ENCODE assay signal across 12 cellular contexts in the genomic region with DNA sequence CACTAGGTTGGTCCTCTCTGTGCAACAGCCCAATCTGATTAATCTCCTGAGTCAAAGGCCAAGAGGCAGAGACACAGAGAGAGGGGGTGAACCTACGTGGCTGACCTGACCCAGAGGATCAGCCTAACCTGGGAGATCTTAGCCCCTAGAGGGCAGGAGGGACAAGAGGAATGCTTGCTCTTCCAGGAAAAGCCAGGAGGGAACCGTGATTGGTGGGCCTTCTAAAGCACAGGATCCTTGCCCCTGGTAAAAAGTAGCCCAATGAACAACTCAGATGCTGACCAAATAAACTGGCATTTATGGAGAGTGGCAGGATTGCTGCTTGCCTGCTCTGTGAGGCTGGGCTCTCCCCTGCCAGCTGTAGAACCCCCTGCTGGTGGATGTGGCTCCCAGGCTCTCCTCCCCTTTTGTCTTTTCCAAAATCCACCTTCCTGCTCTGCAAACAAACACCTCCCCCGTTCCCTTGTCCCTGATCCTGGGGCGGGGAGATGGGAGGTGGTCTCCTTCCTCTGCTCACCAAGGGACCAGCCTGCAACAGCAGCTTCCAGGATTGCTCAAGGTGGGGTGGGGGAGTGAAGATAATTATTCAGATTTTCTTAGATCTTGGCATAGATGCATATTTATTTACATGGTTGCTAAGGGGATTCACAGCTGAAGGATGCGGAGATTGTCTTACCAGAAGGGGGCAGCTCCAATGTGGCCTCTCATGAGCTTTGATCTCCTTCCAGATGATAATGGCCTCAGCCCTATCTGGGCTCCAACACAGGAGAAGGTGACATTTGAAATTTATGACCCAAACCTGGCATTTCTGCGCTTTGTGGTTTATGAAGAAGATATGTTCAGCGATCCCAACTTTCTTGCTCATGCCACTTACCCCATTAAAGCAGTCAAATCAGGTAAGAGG.
DNase-seq lines count a peak whose midpoint lies in the region; ATAC-seq and TF ChIP-seq lines count a peak whose summit lies in the region.
"Had no signal": no experiment of that assay in that cellular context is flagged by ENCODE, and none has a peak within 500 bp of the region (broad histone marks: within the 10 kb centered on the region; RNA-seq: fewer than 3 reads in every experiment).

No MANE protein-coding gene starts in this region.

- peaks cover 0 to 13% (median 0%) of the 10 kb centered on the region in 45 donors for H3K27me3 ChIP-seq in dorsolateral prefrontal cortex
- H3K27me3 ChIP-seq: upper lobe of left lung had no signal

- 0 out of 2 replicates have a peak, but pooled peaks have one; percentile 25 for TF ChIP-seq CTCF in HFFc6 (IDR thresholded peaks at IDR 0.05)
- TF ChIP-seq CTCF in dorsolateral prefrontal cortex (IDR thresholded peaks at IDR 0.05 in 54 of 56, conservative IDR thresholded peaks at IDR 0.05 in 2 of 56; ENCODE audit: low read depth in 1 of 56, partially characterized antibody in 56 of 56): no peak

- no peak overlapping the region for H3K4me3 Mint-ChIP-seq in HFFc6
- H3K4me3 Mint-ChIP-seq in stimulated activated naive CD8-positive, alpha-beta T cell treated with anti-CD3 and anti-CD28 coated beads, Interleukin-15, amount 100 ng/mL, for 72 hours: no peak overlapping the region
- H3K4me3 Mint-ChIP-seq: activated naive CD8-positive, alpha-beta T cell treated with anti-CD3 and anti-CD28 coated beads for 36 hours had no signal

- DNase-seq in D341Med (ENCODE audit: low spot score): peak; percentile 41
- DNase-seq in HFFc6: no peak
- peak; percentile 8 for DNase-seq in SK-MEL-5 (ENCODE audit: low read depth, low spot score)
- peak; percentile 68 for DNase-seq in iPS-NIHi7 (ENCODE audit: extremely low spot score)
- DNase-seq in dorsolateral prefrontal cortex: no peak
- no peak for DNase-seq in stimulated activated naive CD8-positive, alpha-beta T cell treated with anti-CD3 and anti-CD28 coated beads, Interleukin-15, amount 100 ng/mL, for 72 hours
- DNase-seq in stimulated activated CD4-positive, alpha-beta T cell treated with anti-CD3 and anti-CD28 coated beads, Interleukin-1b, Interleukin-23, amount 100 ng/mL, for 48 hours: no peak
- DNase-seq: activated CD8-positive, alpha-beta memory T cell treated with anti-CD3 and anti-CD28 coated beads, Interleukin-2, amount 50 U/mL, for 4 hours; activated naive CD8-positive, alpha-beta T cell treated with anti-CD3 and anti-CD28 coated beads for 36 hours; NCI-H2029 treated with DMSO at 0.1 percent for 48 hours; upper lobe of left lung had no signal

- no peak for ATAC-seq in stimulated activated naive CD8-positive, alpha-beta T cell treated with anti-CD3 and anti-CD28 coated beads, Interleukin-15, amount 100 ng/mL, for 72 hours
- ATAC-seq in HG03521 (IDR thresholded peaks at IDR 0.05; ENCODE audit: unreplicated experiment): no peak

- no peak overlapping the region for H3K4me3 ChIP-seq in dorsolateral prefrontal cortex
- H3K4me3 ChIP-seq: upper lobe of left lung had no signal

- H3K27me3 Mint-ChIP-seq in HFFc6 (ENCODE audit: insufficient read depth): peaks cover 5% of the 10 kb centered on the region
- no peaks in the 10 kb centered on the region for H3K27me3 Mint-ChIP-seq in stimulated activated naive CD8-positive, alpha-beta T cell treated with anti-CD3 and anti-CD28 coated beads, Interleukin-15, amount 100 ng/mL, for 72 hours
- H3K27me3 Mint-ChIP-seq: activated naive CD8-positive, alpha-beta T cell treated with anti-CD3 and anti-CD28 coated beads for 36 hours had no signal

- no peaks in the 10 kb centered on the region for H3K9me3 Mint-ChIP-seq in HFFc6
- H3K9me3 Mint-ChIP-seq in stimulated activated naive CD8-positive, alpha-beta T cell treated with anti-CD3 and anti-CD28 coated beads, Interleukin-15, amount 100 ng/mL, for 72 hours: no peaks in the 10 kb centered on the region
- H3K9me3 Mint-ChIP-seq: activated naive CD8-positive, alpha-beta T cell treated with anti-CD3 and anti-CD28 coated beads for 36 hours had no signal

- no peak overlapping the region for H3K27ac Mint-ChIP-seq in HFFc6
- no peak overlapping the region for H3K27ac Mint-ChIP-seq in stimulated activated naive CD8-positive, alpha-beta T cell treated with anti-CD3 and anti-CD28 coated beads, Interleukin-15, amount 100 ng/mL, for 72 hours
- H3K27ac Mint-ChIP-seq: activated naive CD8-positive, alpha-beta T cell treated with anti-CD3 and anti-CD28 coated beads for 36 hours had no signal

- intact Hi-C loops in dorsolateral prefrontal cortex (cut with DNase I): loop anchor here in 1 of 2 donors (2.0 kb wide), 1 partner anchor 291 kb away; no protein-coding TSS in a partner anchor

- H3K36me3 Mint-ChIP-seq in HFFc6 (ENCODE audit: low read depth): no peaks in the 10 kb centered on the region
- H3K36me3 Mint-ChIP-seq: activated naive CD8-positive, alpha-beta T cell treated with anti-CD3 and anti-CD28 coated beads for 36 hours had no signal

- in situ Hi-C loops in SK-MEL-5 (cut with HindIII; ENCODE audit: low pct_unique_long_range_greater_than_20kb, low sequenced_read_pairs): no loop called here

- H3K27ac ChIP-seq in dorsolateral prefrontal cortex: no peak overlapping the region

- H3K4me1 Mint-ChIP-seq in HFFc6 (ENCODE audit: low read depth): peaks cover 8% of the 10 kb centered on the region
- H3K4me1 Mint-ChIP-seq in stimulated activated naive CD8-positive, alpha-beta T cell treated with anti-CD3 and anti-CD28 coated beads, Interleukin-15, amount 100 ng/mL, for 72 hours: no peaks in the 10 kb centered on the region
- H3K4me1 Mint-ChIP-seq: activated naive CD8-positive, alpha-beta T cell treated with anti-CD3 and anti-CD28 coated beads for 36 hours had no signal

Comparison
In these comparisons a context has a peak if more than half of its experiments do, and no peak if none do; other contexts are left out.
1. DNase-seq: peak in D341Med (single experiment), SK-MEL-5 (single experiment) and iPS-NIHi7 (single experiment); none in HFFc6 (single experiment), dorsolateral prefrontal cortex (0 of 10), stimulated activated naive CD8-positive, alpha-beta T cell treated with anti-CD3 and anti-CD28 coated beads, Interleukin-15, amount 100 ng/mL, for 72 hours (0 of 2) and stimulated activated CD4-positive, alpha-beta T cell treated with anti-CD3 and anti-CD28 coated beads, Interleukin-1b, Interleukin-23, amount 100 ng/mL, for 48 hours (single experiment).